8 cellular contexts compared by ENCODE assay signal in the genomic region with DNA sequence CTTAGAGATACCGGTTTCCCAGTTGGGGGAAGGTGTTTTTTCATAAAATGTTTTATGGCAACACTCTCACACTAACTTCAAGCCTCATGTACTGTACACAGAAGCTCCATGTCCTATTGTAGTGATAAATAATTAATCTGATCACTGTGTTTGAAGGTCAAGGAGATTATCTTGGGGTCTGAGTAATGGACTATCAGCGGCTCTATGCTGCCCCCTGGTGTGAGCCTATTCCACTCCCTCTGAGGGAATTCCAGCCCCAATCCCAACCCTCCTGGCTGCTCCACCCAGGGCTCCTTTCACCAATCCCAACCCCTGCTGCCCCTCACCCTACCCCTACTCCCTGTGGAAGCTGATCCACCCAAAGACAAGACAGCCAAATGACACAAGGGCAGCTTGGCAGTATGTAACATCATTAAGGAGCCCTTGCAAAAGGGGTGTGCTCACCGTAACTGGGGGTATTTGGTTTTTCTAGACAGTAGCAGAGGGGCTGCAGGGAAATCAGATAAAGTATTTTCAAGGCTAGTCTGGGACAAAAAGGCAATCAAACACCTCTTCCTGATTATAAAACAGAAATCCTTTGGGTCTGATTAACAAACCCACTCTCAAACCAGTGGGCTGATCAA. TPM values are rescaled to one million over a fixed set of nuclear protein-coding genes. Genes with fewer than 3 reads are reported as not detected.
A peak's percentile ranks its signal among the peaks of the same experiment; 100 is the strongest.
DNase-seq lines count a peak whose midpoint lies in the region; ATAC-seq lines count a peak whose summit lies in the region.

No MANE protein-coding gene starts in this region.

- peaks cover 95% of the 10 kb centered on the region for H3K36me3 Mint-ChIP-seq in activated T-cell treated with anti-CD3 and anti-CD28 coated beads, Interleukin-2, amount 50 U/mL, for 24 hours (ENCODE audit: low read depth)

- ATAC-seq in stimulated activated naive CD8-positive, alpha-beta T cell treated with anti-CD3 and anti-CD28 coated beads, Interleukin-15, Interleukin-2, amounts not matched to agents 100 U/mL and 50 U/mL, for 24 hours, result no peak
- no peak for ATAC-seq in stimulated activated naive CD8-positive, alpha-beta T cell treated with anti-CD3 and anti-CD28 coated beads, Interleukin-15, amount 100 ng/mL, for 72 hours
- no peak for ATAC-seq in HG02870 (IDR thresholded peaks at IDR 0.05; ENCODE audit: unreplicated experiment)

- intact Hi-C loops in posterior cingulate gyrus (cut with DNase I), result loop anchor here (1.0 kb wide), 1 partner anchor 63 kb away; no protein-coding TSS in a partner anchor

- H3K4me1 Mint-ChIP-seq in stimulated activated naive CD8-positive, alpha-beta T cell treated with anti-CD3 and anti-CD28 coated beads, Interleukin-15, amount 100 ng/mL, for 72 hours, result no peaks in the 10 kb centered on the region
- no peaks in the 10 kb centered on the region for H3K4me1 Mint-ChIP-seq in activated T-cell treated with anti-CD3 and anti-CD28 coated beads, Interleukin-2, amount 50 U/mL, for 24 hours (ENCODE audit: low read depth)

- no peak overlapping the region for H3K27ac Mint-ChIP-seq in stimulated activated naive CD8-positive, alpha-beta T cell treated with anti-CD3 and anti-CD28 coated beads, Interleukin-15, amount 100 ng/mL, for 72 hours
- no peak overlapping the region for H3K27ac Mint-ChIP-seq in activated T-cell treated with anti-CD3 and anti-CD28 coated beads, Interleukin-2, amount 50 U/mL, for 24 hours

- H3K27me3 Mint-ChIP-seq in stimulated activated naive CD8-positive, alpha-beta T cell treated with anti-CD3 and anti-CD28 coated beads, Interleukin-15, amount 100 ng/mL, for 72 hours, result no peaks in the 10 kb centered on the region
- H3K27me3 Mint-ChIP-seq in activated T-cell treated with anti-CD3 and anti-CD28 coated beads, Interleukin-2, amount 50 U/mL, for 24 hours, result no peaks in the 10 kb centered on the region

- no peaks in the 10 kb centered on the region for H3K9me3 Mint-ChIP-seq in stimulated activated naive CD8-positive, alpha-beta T cell treated with anti-CD3 and anti-CD28 coated beads, Interleukin-15, amount 100 ng/mL, for 72 hours
- H3K9me3 Mint-ChIP-seq in activated T-cell treated with anti-CD3 and anti-CD28 coated beads, Interleukin-2, amount 50 U/mL, for 24 hours, result no peaks in the 10 kb centered on the region

- peak; percentile 69 for DNase-seq in stimulated activated naive CD8-positive, alpha-beta T cell treated with anti-CD3 and anti-CD28 coated beads, Interleukin-15, Interleukin-2, amounts not matched to agents 100 U/mL and 50 U/mL, for 24 hours
- DNase-seq in stimulated activated naive CD8-positive, alpha-beta T cell treated with anti-CD3 and anti-CD28 coated beads, Interleukin-15, amount 100 ng/mL, for 72 hours, result no peak
- DNase-seq in NCI-H2227 (lab: John Stamatoyannopoulos, UW; ENCODE audit: unreplicated experiment), result peak; percentile 59
- DNase-seq in activated T-cell treated with anti-CD3 and anti-CD28 coated beads, Interleukin-2, amount 50 U/mL, for 24 hours, result peak; percentile 61
- DNase-seq in glomerular visceral epithelial cell (ENCODE audit: extremely low spot score), result peak; percentile 59
- DNase-seq in posterior cingulate gyrus, result peak in 6 of 10 donors; percentile 58 to 92 (median 67)
- no peak for DNase-seq in mesenteric fat pad (ENCODE audit: low spot score)

- no peak overlapping the region for H3K4me3 Mint-ChIP-seq in stimulated activated naive CD8-positive, alpha-beta T cell treated with anti-CD3 and anti-CD28 coated beads, Interleukin-15, amount 100 ng/mL, for 72 hours
- no peak overlapping the region for H3K4me3 Mint-ChIP-seq in activated T-cell treated with anti-CD3 and anti-CD28 coated beads, Interleukin-2, amount 50 U/mL, for 24 hours

RNA-seq across cellular contexts. Expression of a gene that starts 22.3 kb away (rescaled TPM):
- total RNA-seq in mesenteric fat pad, result 26.4 TPM

RNA-seq across cellular contexts. Expression of a gene that starts 22.4 kb away (rescaled TPM):
- 16.3 TPM for total RNA-seq in mesenteric fat pad

RNA-seq across cellular contexts. Expression of a gene that starts 32.2 kb away (rescaled TPM):
- total RNA-seq in mesenteric fat pad, result 0.71 TPM

RNA-seq across cellular contexts. Expression of a gene that starts 51.0 kb away (rescaled TPM):
- 30.5 TPM for total RNA-seq in mesenteric fat pad

Comparison
In these comparisons a context has a peak if more than half of its experiments do, and no peak if none do; other contexts are left out.
1. DNase-seq: peak in stimulated activated naive CD8-positive, alpha-beta T cell treated with anti-CD3 and anti-CD28 coated beads, Interleukin-15, Interleukin-2, amounts not matched to agents 100 U/mL and 50 U/mL, for 24 hours (single experiment), NCI-H2227 (single experiment), activated T-cell treated with anti-CD3 and anti-CD28 coated beads, Interleukin-2, amount 50 U/mL, for 24 hours (single experiment), glomerular visceral epithelial cell (single experiment) and posterior cingulate gyrus (6 of 10); none in stimulated activated naive CD8-positive, alpha-beta T cell treated with anti-CD3 and anti-CD28 coated beads, Interleukin-15, amount 100 ng/mL, for 72 hours (0 of 2) and mesenteric fat pad (single experiment).